Comparison of ENCODE assay signal across 13 cellular contexts in the genomic region with DNA sequence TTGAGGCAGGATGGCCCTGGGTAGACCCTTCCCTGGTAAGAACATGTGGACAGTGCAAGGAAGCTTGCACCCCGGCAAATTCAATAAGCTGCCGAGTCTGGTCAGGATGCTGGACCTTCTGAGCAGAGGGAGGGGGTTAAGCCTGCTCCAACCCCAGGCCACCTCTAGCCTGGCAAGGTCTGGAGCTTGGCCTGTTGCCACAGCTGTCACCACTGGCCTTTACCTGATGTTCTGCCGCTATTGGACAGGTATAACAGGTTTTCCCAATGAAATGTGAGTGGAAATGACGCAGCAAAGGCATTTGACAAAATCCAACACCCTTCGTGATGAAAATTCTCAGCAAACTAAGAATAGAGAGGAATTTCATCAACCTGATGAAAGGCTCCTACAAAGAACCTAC. TPM values are rescaled to one million over a fixed set of nuclear protein-coding genes. Genes with fewer than 3 reads are reported as not detected.
DNase-seq lines count a peak whose midpoint lies in the region; ATAC-seq, FAIRE-seq and TF ChIP-seq lines count a peak whose summit lies in the region.
"Had no signal": no experiment of that assay in that cellular context is flagged by ENCODE, and none has a peak within 500 bp of the region (broad histone marks: within the 10 kb centered on the region; RNA-seq: fewer than 3 reads in every experiment).

No MANE protein-coding gene starts in this region.

- peaks cover 5% of the 10 kb centered on the region for H3K4me1 Mint-ChIP-seq in activated naive CD4-positive, alpha-beta T cell treated with anti-CD3 and anti-CD28 coated beads for 36 hours (ENCODE audit: low read depth)
- H3K4me1 Mint-ChIP-seq in type B pancreatic cell (ENCODE audit: unreplicated experiment) = peaks cover 4% of the 10 kb centered on the region

- BruUV-seq in HepG2 (replicated peaks; lab: Mats Ljungman, UMichigan) = no TSS peak

- H3K9me3 ChIP-seq in HepG2 (ENCODE audit: low read length) = no peaks in the 10 kb centered on the region
- H3K9me3 ChIP-seq: HAP-1, sigmoid colon had no signal

- TF ChIP-seq RAD21 in HepG2 (CRISPR knock-in tag; IDR thresholded peaks at IDR 0.05) = no peak

- no peaks in the 10 kb centered on the region for H3K9me3 Mint-ChIP-seq in activated naive CD4-positive, alpha-beta T cell treated with anti-CD3 and anti-CD28 coated beads for 36 hours
- no peaks in the 10 kb centered on the region for H3K9me3 Mint-ChIP-seq in type B pancreatic cell

- no peak overlapping the region for H3K9ac ChIP-seq in HepG2 (ENCODE audit: insufficient read depth, low read depth, low read length)

- no peak overlapping the region for H2AFZ ChIP-seq in HepG2 (ENCODE audit: low read length)

- H3K27me3 Mint-ChIP-seq in activated naive CD4-positive, alpha-beta T cell treated with anti-CD3 and anti-CD28 coated beads for 36 hours (ENCODE audit: low read depth) = peaks cover 16% of the 10 kb centered on the region
- H3K27me3 Mint-ChIP-seq in type B pancreatic cell = peaks cover 7% of the 10 kb centered on the region

- no peak for ATAC-seq in HepG2

- in situ Hi-C loops in HepG2 (cut with HindIII; ENCODE audit: extremely low pct_ligation_motif_present, low pct_unique_long_range_greater_than_20kb) = no loop called here

- H3K36me3 Mint-ChIP-seq in activated naive CD4-positive, alpha-beta T cell treated with anti-CD3 and anti-CD28 coated beads for 36 hours (ENCODE audit: low read depth) = no peaks in the 10 kb centered on the region
- no peaks in the 10 kb centered on the region for H3K36me3 Mint-ChIP-seq in type B pancreatic cell

- H3K4me3 Mint-ChIP-seq in activated naive CD4-positive, alpha-beta T cell treated with anti-CD3 and anti-CD28 coated beads for 36 hours = peak overlapping the region; percentile 34
- H3K4me3 Mint-ChIP-seq in type B pancreatic cell = peak overlapping the region; percentile 68

- FAIRE-seq in HepG2 (lab: Jason Lieb, UNC) = no peak
- FAIRE-seq: RCC 7860 had no signal

- peaks cover 21% of the 10 kb centered on the region for H3K4me1 ChIP-seq in HepG2 (ENCODE audit: insufficient read depth, low read length)

- no peak overlapping the region for H3K27ac Mint-ChIP-seq in activated naive CD4-positive, alpha-beta T cell treated with anti-CD3 and anti-CD28 coated beads for 36 hours
- H3K27ac Mint-ChIP-seq in type B pancreatic cell = peak overlapping the region; percentile 92

- no peaks in the 10 kb centered on the region for H3K36me3 ChIP-seq in HepG2 (replicated peaks in 1 of 2; ENCODE audit: control insufficient read depth in 1 of 2, insufficient read depth in 2 of 2, low read length in 2 of 2)
- H3K36me3 ChIP-seq: HAP-1, sigmoid colon had no signal

- POLR2A ChIA-PET in RWPE1 (lab: Yijun Ruan, JAX; ENCODE audit: low non-redundant PET) (interaction anchor here (0.9 kb wide), 1 partner anchor 142 kb away, joined by 4 read pairs; a partner anchor contains a TSS), HepG2 (lab: Yijun Ruan, JAX) (no interaction called here)

- no peak for TF ChIP-seq CTCF in RWPE1 (conservative IDR thresholded peaks at IDR 0.05; ENCODE audit: low read depth)
- TF ChIP-seq CTCF in HepG2 (CRISPR knock-in tag; IDR thresholded peaks at IDR 0.05) = no peak
- TF ChIP-seq CTCF in type B pancreatic cell (conservative IDR thresholded peaks at IDR 0.05) = no peak

- 70% methylated on average over 5 of the region's 5 CpGs for WGBS in HepG2 (ENCODE audit: low lambda C conversion rate)

- peaks cover 18 to 43% of the 10 kb centered on the region in 2 experiments; a peak in 4 of 5 replicates for H3K27me3 ChIP-seq in HepG2 (ENCODE audit: control insufficient read depth in 1 of 2, insufficient read depth in 2 of 2, low read length in 2 of 2)
- H3K27me3 ChIP-seq: sigmoid colon had no signal

- no peaks in the 10 kb centered on the region for H3K79me2 ChIP-seq in HepG2 (ENCODE audit: insufficient read depth, low read length)

- no peaks in the 10 kb centered on the region for H4K20me1 ChIP-seq in HepG2 (ENCODE audit: insufficient read depth, low read length)

- no peak for DNase-seq in activated naive CD4-positive, alpha-beta T cell treated with anti-CD3 and anti-CD28 coated beads for 36 hours
- no peak for DNase-seq in activated naive CD4-positive, alpha-beta T cell treated with Interleukin-2 at 50 U/mL for 16 hours
- DNase-seq in RWPE1 (ENCODE audit: low spot score) (peak; percentile 34), HepG2 (ENCODE audit: low spot score) (no peak), type B pancreatic cell (ENCODE audit: extremely low spot score, unreplicated experiment) (no peak), NCI-H1092 treated with DMSO at 0.1 percent for 48 hours (lab: John Stamatoyannopoulos, UW) (no peak), AG08396 (ENCODE audit: low spot score) (no peak), NCI-H187 treated with DMSO at 0.1 percent for 48 hours (lab: John Stamatoyannopoulos, UW) (no peak)
- DNase-seq: mesenchymal stem cell had no signal

- CTCF ChIA-PET in activated naive CD4-positive, alpha-beta T cell treated with anti-CD3 and anti-CD28 coated beads for 36 hours (lab: Charles Lee) = interaction anchor here (0.6 to 3.7 kb wide), 3 partner anchors 9 to 371 kb away, joined by 3 to 25 read pairs (median 3); no protein-coding TSS in a partner anchor
- CTCF ChIA-PET in RWPE1 (lab: Yijun Ruan, JAX) = interaction anchor here (0.9 to 2.2 kb wide), 4 partner anchors 9 to 136 kb away, joined by 3 to 9 read pairs (median 6); no protein-coding TSS in a partner anchor
- CTCF ChIA-PET in HepG2 (lab: Yijun Ruan, JAX; ENCODE audit: low intra/inter-chr PET ratio, low total read pairs) = no interaction called here

- no peak for TF ChIP-seq POLR2A in HepG2 (IDR thresholded peaks at IDR 0.05; ENCODE audit: insufficient read depth in 1 of 2, low read depth in 2 of 2, low read length in 2 of 2)

- peak overlapping the region; percentile 68 for H3K4me2 ChIP-seq in HepG2 (ENCODE audit: low read depth, low read length)

- intact Hi-C loops in activated naive CD4-positive, alpha-beta T cell treated with anti-CD3 and anti-CD28 coated beads for 36 hours (cut with micrococcal nuclease) = loop anchor here (5.0 kb wide), 1 partner anchor 141 kb away; a partner anchor contains a TSS
- intact Hi-C loops in HepG2 (cut with micrococcal nuclease; ENCODE audit: unreplicated experiment) = no loop called here

- TF ChIP-seq EP300 in HepG2 (IDR thresholded peaks at IDR 0.05; ENCODE audit: low read depth in 2 of 2, low read length in 2 of 2) (no peak), HepG2 (CRISPR knock-in tag; IDR thresholded peaks at IDR 0.05; ENCODE audit: borderline replicate concordance) (no peak)

- H3K27ac ChIP-seq in RWPE1 = no peak overlapping the region
- H3K27ac ChIP-seq in HepG2 (ENCODE audit: extremely low read length, insufficient read depth, low read length) = no peak overlapping the region

- H3K4me3 ChIP-seq in HepG2 (replicated peaks in 1 of 3; ENCODE audit: insufficient read depth in 1 of 3, low read depth in 2 of 3, low read length in 3 of 3) = no peak overlapping the region

RNA-seq across cellular contexts. Expression of a gene that starts 0.7 kb away (rescaled TPM):
- total RNA-seq in activated naive CD4-positive, alpha-beta T cell treated with anti-CD3 and anti-CD28 coated beads for 36 hours = 1 to 10 TPM; 4.4 to 6.6 TPM
- total RNA-seq in HepG2 (2016; rRNA removed; fragmentation: Illumina TruSeq; extraction: Trizol) (not detected in 2 replicates), type B pancreatic cell (ENCODE audit: low replicate concordance) (2.1 and 2.2 TPM in 2 replicates)
- total RNA-seq in HepG2 (2016; cell fraction: cytosol; rRNA removed; fragmentation: Illumina TruSeq; extraction: Trizol; ENCODE audit: low read depth) = 0.09 TPM in 1 of 2 replicates, not detected in the other
- total RNA-seq in HepG2 (2016; cell fraction: insoluble cytoplasmic fraction; rRNA removed; fragmentation: Illumina TruSeq; extraction: Trizol) = not detected in 2 replicates
- total RNA-seq in HepG2 (2016; cell fraction: membrane; rRNA removed; fragmentation: Illumina TruSeq; extraction: Trizol) = not detected in 2 replicates
- not detected in 2 replicates for total RNA-seq in HepG2 (2016; cell fraction: nucleus; rRNA removed; fragmentation: Illumina TruSeq; extraction: Trizol)
- not detected in 2 replicates for polyA plus RNA-seq in HepG2 (2011; rRNA removed)
- polyA plus RNA-seq in HepG2 (2011; cell fraction: cytosol; rRNA removed) = not detected in 2 replicates
- polyA plus RNA-seq in HepG2 (2011; cell fraction: nucleus; rRNA removed) = not detected in 2 replicates
- polyA plus RNA-seq in HepG2 (2012) = not detected in 2 replicates
- polyA plus RNA-seq in HepG2 (2016; cell fraction: cytosol; fragmentation: Illumina TruSeq; extraction: Trizol; ENCODE audit: low read depth) = 0.09 TPM in 1 of 2 replicates, not detected in the other
- polyA plus RNA-seq in HepG2 (2016; cell fraction: insoluble cytoplasmic fraction; fragmentation: Illumina TruSeq; extraction: Trizol; ENCODE audit: low read depth) = not detected in 2 replicates
- polyA plus RNA-seq in HepG2 (2016; cell fraction: membrane; fragmentation: Illumina TruSeq; extraction: Trizol; ENCODE audit: low read depth) = not detected in 2 replicates
- polyA plus RNA-seq in HepG2 (2016; cell fraction: nucleus; fragmentation: Illumina TruSeq; extraction: Trizol; ENCODE audit: insufficient read depth, low read depth) = not detected in 2 replicates
- 1.7 TPM in 1 of 2 replicates, not detected in the other for polyA minus RNA-seq in HepG2 (2011; rRNA and poly(A)+ RNA removed; ENCODE audit: low replicate concordance)
- 1.3 TPM in 1 of 2 replicates, not detected in the other for polyA minus RNA-seq in HepG2 (2011; cell fraction: cytosol; rRNA and poly(A)+ RNA removed)
- polyA minus RNA-seq in HepG2 (2011; cell fraction: nucleus; rRNA and poly(A)+ RNA removed) = 0.26 TPM in 1 of 2 replicates, not detected in the other
- total RNA-seq: urinary bladder had no signal

RNA-seq across cellular contexts. Expression of a gene that starts 24.4 kb away (rescaled TPM):
- not detected for total RNA-seq in activated naive CD4-positive, alpha-beta T cell treated with anti-CD3 and anti-CD28 coated beads for 36 hours
- not detected in 2 replicates for total RNA-seq in HepG2 (2016; rRNA removed; fragmentation: Illumina TruSeq; extraction: Trizol)
- total RNA-seq in HepG2 (2016; cell fraction: cytosol; rRNA removed; fragmentation: Illumina TruSeq; extraction: Trizol; ENCODE audit: low read depth) = not detected in 2 replicates
- total RNA-seq in HepG2 (2016; cell fraction: insoluble cytoplasmic fraction; rRNA removed; fragmentation: Illumina TruSeq; extraction: Trizol) = 0.13 TPM in 1 of 2 replicates, not detected in the other
- total RNA-seq in HepG2 (2016; cell fraction: membrane; rRNA removed; fragmentation: Illumina TruSeq; extraction: Trizol) = not detected in 2 replicates
- total RNA-seq in HepG2 (2016; cell fraction: nucleus; rRNA removed; fragmentation: Illumina TruSeq; extraction: Trizol) = not detected in 2 replicates
- not detected in 2 replicates for polyA plus RNA-seq in HepG2 (2011; rRNA removed)
- not detected in 2 replicates for polyA plus RNA-seq in HepG2 (2011; cell fraction: cytosol; rRNA removed)
- not detected in 2 replicates for polyA plus RNA-seq in HepG2 (2011; cell fraction: nucleus; rRNA removed)
- polyA plus RNA-seq in HepG2 (2012) = not detected in 2 replicates
- polyA plus RNA-seq in HepG2 (2016; cell fraction: cytosol; fragmentation: Illumina TruSeq; extraction: Trizol; ENCODE audit: low read depth) = not detected in 2 replicates
- not detected in 2 replicates for polyA plus RNA-seq in HepG2 (2016; cell fraction: insoluble cytoplasmic fraction; fragmentation: Illumina TruSeq; extraction: Trizol; ENCODE audit: low read depth)
- not detected in 2 replicates for polyA plus RNA-seq in HepG2 (2016; cell fraction: membrane; fragmentation: Illumina TruSeq; extraction: Trizol; ENCODE audit: low read depth)
- polyA plus RNA-seq in HepG2 (2016; cell fraction: nucleus; fragmentation: Illumina TruSeq; extraction: Trizol; ENCODE audit: insufficient read depth, low read depth) = not detected in 2 replicates
- polyA minus RNA-seq in HepG2 (2011; rRNA and poly(A)+ RNA removed; ENCODE audit: low replicate concordance) = not detected in 2 replicates
- polyA minus RNA-seq in HepG2 (2011; cell fraction: cytosol; rRNA and poly(A)+ RNA removed) = not detected in 2 replicates
- not detected in 2 replicates for polyA minus RNA-seq in HepG2 (2011; cell fraction: nucleus; rRNA and poly(A)+ RNA removed)
- not detected in 2 replicates for total RNA-seq in type B pancreatic cell (ENCODE audit: low replicate concordance)
- total RNA-seq: sigmoid colon, urinary bladder had no signal
